Comparison of ENCODE assay signal across 9 cellular contexts in the genomic region with DNA sequence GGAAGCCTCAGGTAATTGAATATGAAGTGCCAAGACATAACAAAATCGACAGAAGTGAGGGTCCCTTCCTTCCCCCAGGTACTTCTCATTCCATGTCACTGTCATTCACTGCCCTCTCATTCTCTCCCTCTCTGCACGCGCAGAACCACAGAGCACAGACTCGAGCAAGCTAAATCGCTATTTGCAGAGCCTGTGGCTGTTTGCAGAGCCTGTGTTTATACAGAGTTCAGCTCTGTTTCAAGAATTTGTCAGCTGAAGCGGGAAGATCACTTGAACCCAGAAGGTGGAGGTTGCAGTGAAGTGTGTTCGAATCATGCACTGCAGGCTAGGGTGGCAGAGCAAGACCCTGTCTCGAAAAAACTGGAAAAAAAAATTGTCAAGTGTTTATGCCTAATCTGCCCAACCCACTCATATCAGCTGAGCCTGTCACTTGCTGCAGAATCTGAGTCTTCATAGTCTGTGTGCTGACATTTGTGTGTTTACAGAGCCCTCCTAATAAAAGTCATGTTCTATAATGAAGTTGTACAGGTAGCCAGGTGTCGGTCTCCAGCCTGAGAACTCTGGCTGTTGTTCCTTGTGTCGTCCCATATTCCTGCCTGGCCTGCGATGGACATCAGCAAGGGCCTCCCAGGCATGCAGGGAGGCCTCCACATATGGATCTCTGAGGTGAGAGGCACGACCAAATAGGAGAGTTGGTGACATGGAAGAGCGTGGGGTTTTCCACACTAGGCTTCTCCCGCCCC. TPM values are rescaled to one million over a fixed set of nuclear protein-coding genes. Genes with fewer than 3 reads are reported as not detected.
DNase-seq lines count a peak whose midpoint lies in the region; ATAC-seq lines count a peak whose summit lies in the region.
"Had no signal": no experiment of that assay in that cellular context is flagged by ENCODE, and none has a peak within 500 bp of the region (broad histone marks: within the 10 kb centered on the region; RNA-seq: fewer than 3 reads in every experiment).

No MANE protein-coding gene starts in this region.

- H3K9me2 ChIP-seq in GM23248 (ENCODE audit: insufficient read depth) = no peaks in the 10 kb centered on the region

- H3K9ac ChIP-seq in GM23248 = peak overlapping the region; percentile 90
- peak overlapping the region; percentile 5 to 85 (median 59) for H3K9ac ChIP-seq in skeletal muscle tissue (ENCODE audit: low read depth in 1 of 3, low read length in 3 of 3)

- H2AFZ ChIP-seq in GM23248 = peak overlapping the region; percentile 95

- H3K27ac Mint-ChIP-seq in activated CD4-positive, alpha-beta memory T cell treated with anti-CD3 and anti-CD28 coated beads for 36 hours = peak overlapping the region; percentile 94

- H3K9me3 ChIP-seq in GM23248 (ENCODE audit: low read depth) (no peaks in the 10 kb centered on the region), skeletal muscle tissue (ENCODE audit: control insufficient read depth in 3 of 3, low read length in 3 of 3) (no peaks in the 10 kb centered on the region)

- H4K20me1 ChIP-seq in GM23248 (ENCODE audit: insufficient read depth) = no peaks in the 10 kb centered on the region

- in situ Hi-C loops in GM23248 (cut with MboI) = no loop called here

- no peak for DNase-seq in GM23248
- no peak for DNase-seq in activated CD4-positive, alpha-beta memory T cell treated with anti-CD3 and anti-CD28 coated beads for 36 hours
- peak; percentile 9 for DNase-seq in left cardiac atrium
- no peak for DNase-seq in stimulated activated naive CD4-positive, alpha-beta T cell treated with Interleukin-2 at 50 U/mL for 16 hours (lab: John Stamatoyannopoulos, UW)

- peak overlapping the region; percentile 90 for H3K4me3 Mint-ChIP-seq in activated CD4-positive, alpha-beta memory T cell treated with anti-CD3 and anti-CD28 coated beads for 36 hours

- intact Hi-C loops in activated CD4-positive, alpha-beta memory T cell treated with anti-CD3 and anti-CD28 coated beads for 36 hours (cut with micrococcal nuclease) = no loop called here
- intact Hi-C loops in left cardiac atrium (cut with DNase I) = no loop called here

- peaks cover 13% of the 10 kb centered on the region for H3K36me3 Mint-ChIP-seq in activated CD4-positive, alpha-beta memory T cell treated with anti-CD3 and anti-CD28 coated beads for 36 hours

- H3K4me1 ChIP-seq in GM23248 (ENCODE audit: insufficient read depth) (peaks cover 10% of the 10 kb centered on the region; the same call in 1 of the 2 replicates), skeletal muscle tissue (ENCODE audit: control insufficient read depth in 3 of 3, insufficient read depth in 3 of 3, low read length in 3 of 3) (peaks cover 7 to 17% (median 12%) of the 10 kb centered on the region in 3 donors)

- H3K36me3 ChIP-seq in GM23248 (ENCODE audit: low read depth) (no peaks in the 10 kb centered on the region), skeletal muscle tissue (ENCODE audit: control insufficient read depth in 3 of 3, insufficient read depth in 3 of 3, low read length in 3 of 3) (no peaks in the 10 kb centered on the region)

- H3K27me3 ChIP-seq in GM23248 (replicated peaks; ENCODE audit: insufficient read depth) (no peaks in the 10 kb centered on the region), skeletal muscle tissue (ENCODE audit: control insufficient read depth in 3 of 3, insufficient read depth in 3 of 3, low read length in 3 of 3) (no peaks in the 10 kb centered on the region)

- H3K9me3 Mint-ChIP-seq in activated CD4-positive, alpha-beta memory T cell treated with anti-CD3 and anti-CD28 coated beads for 36 hours = no peaks in the 10 kb centered on the region

- no peaks in the 10 kb centered on the region for H3K79me2 ChIP-seq in GM23248 (ENCODE audit: insufficient read depth)

- peak overlapping the region; percentile 83 for H3K4me3 ChIP-seq in GM23248
- peak overlapping the region; percentile 78 to 81 (median 79) for H3K4me3 ChIP-seq in skeletal muscle tissue (ENCODE audit: low read length in 3 of 3)

- H3K27me3 Mint-ChIP-seq in activated CD4-positive, alpha-beta memory T cell treated with anti-CD3 and anti-CD28 coated beads for 36 hours = no peaks in the 10 kb centered on the region

- no peak for ATAC-seq in left cardiac atrium
- no peak for ATAC-seq in HG03432 (IDR thresholded peaks at IDR 0.05; ENCODE audit: unreplicated experiment)
- no peak for ATAC-seq in HG03565 (IDR thresholded peaks at IDR 0.05; ENCODE audit: unreplicated experiment)
- ATAC-seq in HG03139 (IDR thresholded peaks at IDR 0.05; ENCODE audit: unreplicated experiment) = no peak

- peaks cover 47% of the 10 kb centered on the region for H3K4me1 Mint-ChIP-seq in activated CD4-positive, alpha-beta memory T cell treated with anti-CD3 and anti-CD28 coated beads for 36 hours (ENCODE audit: low read depth)

- POLR2A ChIA-PET in activated CD4-positive, alpha-beta memory T cell treated with anti-CD3 and anti-CD28 coated beads for 36 hours (lab: Charles Lee) = no interaction called here

- WGBS in GM23248 (ENCODE audit: low coverage in 1 of 2, low lambda C conversion rate in 2 of 2, missing lambda C conversion rate in 2 of 2), 2 experiments = 64 to 65% methylated on average over 14 of the region's 14 CpGs

- peaks cover 9% of the 10 kb centered on the region; the same call in 1 of the 2 replicates for H3F3A ChIP-seq in GM23248 (ENCODE audit: insufficient read depth)

- H3K4me2 ChIP-seq in GM23248 (ENCODE audit: unreplicated experiment) = peak overlapping the region; percentile 94

- peak overlapping the region; percentile 77 for H3K27ac ChIP-seq in GM23248
- peak overlapping the region; percentile 59 for H3K27ac ChIP-seq in skeletal muscle tissue (ENCODE audit: low read depth, low read length)

- CTCF ChIA-PET in activated CD4-positive, alpha-beta memory T cell treated with anti-CD3 and anti-CD28 coated beads for 36 hours (lab: Charles Lee) = interaction anchor here (3.3 kb wide), 1 partner anchor 19 kb away, joined by 21 read pairs; no protein-coding TSS in a partner anchor

RNA-seq across cellular contexts. Expression of a gene that starts 2.7 kb away (rescaled TPM):
- total RNA-seq in GM23248 (2014; rRNA removed; shearing (Covaris generic)) = 6.6 and 12.4 TPM in 2 replicates
- polyA plus RNA-seq in GM23248 (2016; fragmentation: Nextera tagmentation; extraction: Ambion mirVana) = 2.8 and 2.9 TPM in 2 replicates
- 10 to 100 TPM in 1 of 2 experiments, 1 to 10 TPM in 1; 9.9 to 11.3 TPM for total RNA-seq in activated CD4-positive, alpha-beta memory T cell treated with anti-CD3 and anti-CD28 coated beads for 36 hours
- 1 to 10 TPM; 6.1 to 6.2 TPM for total RNA-seq in left cardiac atrium
- total RNA-seq in skeletal muscle tissue = 7.8 TPM

RNA-seq across cellular contexts. Expression of a gene that starts 36.2 kb away (rescaled TPM):
- 18.8 and 20.2 TPM in 2 replicates for total RNA-seq in GM23248 (2014; rRNA removed; shearing (Covaris generic))
- polyA plus RNA-seq in GM23248 (2016; fragmentation: Nextera tagmentation; extraction: Ambion mirVana) = 19.6 and 21.4 TPM in 2 replicates
- 10 to 100 TPM; 17.3 to 17.6 TPM for total RNA-seq in activated CD4-positive, alpha-beta memory T cell treated with anti-CD3 and anti-CD28 coated beads for 36 hours
- total RNA-seq in left cardiac atrium (10 to 100 TPM; 10.8 to 12.3 TPM), skeletal muscle tissue (9.4 TPM)

RNA-seq across cellular contexts. Expression of a gene that starts 45.8 kb away (rescaled TPM):
- total RNA-seq in GM23248 (2014; rRNA removed; shearing (Covaris generic)) = not detected in 2 replicates
- 0.15 TPM in 1 of 2 replicates, not detected in the other for polyA plus RNA-seq in GM23248 (2016; fragmentation: Nextera tagmentation; extraction: Ambion mirVana)
- total RNA-seq in activated CD4-positive, alpha-beta memory T cell treated with anti-CD3 and anti-CD28 coated beads for 36 hours = 1 to 10 TPM in 1 of 2 experiments, under 1 TPM in 1; 0.70 to 1.1 TPM
- total RNA-seq in left cardiac atrium (under 1 TPM; 0.29 to 0.82 TPM), skeletal muscle tissue (under 0.01 TPM)
- total RNA-seq: pulmonary artery endothelial cell had no signal
